8 cellular contexts compared by ENCODE assay signal in genomic region chr1:193406901-193407300, GRCh38.
DNase-seq lines count a peak whose midpoint lies in the region; ATAC-seq and TF ChIP-seq lines count a peak whose summit lies in the region.

No MANE protein-coding gene starts in this region.

- DNase-seq in BJ (ENCODE audit: low read depth), result peak; percentile 26
- DNase-seq in NT2/D1 (ENCODE audit: low read depth, low spot score), result peak; percentile 18
- DNase-seq in chondrocyte (ENCODE audit: low spot score), result no peak
- DNase-seq in lung microvascular endothelial cell (ENCODE audit: low read depth in 2 of 2), result peak; percentile 71 to 76
- DNase-seq in NCI-H1930 (lab: John Stamatoyannopoulos, UW), result no peak

- no peaks in the 10 kb centered on the region for H3K27me3 Mint-ChIP-seq in chondrocyte (ENCODE audit: low read depth)

- POLR2A ChIA-PET in BJ (lab: Charles Lee), result no interaction called here

- H3K4me3 Mint-ChIP-seq in chondrocyte (ENCODE audit: unreplicated experiment), result no peak overlapping the region

- CTCF ChIA-PET in BJ (lab: Yijun Ruan, JAX), result no interaction called here

- ATAC-seq in GM18520 (IDR thresholded peaks at IDR 0.05; ENCODE audit: unreplicated experiment), result peak; percentile 57
- peak; percentile 80 for ATAC-seq in HG03159 (IDR thresholded peaks at IDR 0.05; ENCODE audit: unreplicated experiment)
- ATAC-seq in HG03025 (IDR thresholded peaks at IDR 0.05; ENCODE audit: low FRiP score, unreplicated experiment), result no peak

- H3K9me3 ChIP-seq in NT2/D1 (ENCODE audit: insufficient read depth, low read length), result no peaks in the 10 kb centered on the region

- TF ChIP-seq CTCF in BJ (IDR thresholded peaks at IDR 0.05; ENCODE audit: insufficient read depth, low read depth, low read length), result peak; percentile 62
- TF ChIP-seq CTCF in chondrocyte (IDR thresholded peaks at IDR 0.05), result peak; percentile 96

- H3K27ac Mint-ChIP-seq in chondrocyte (ENCODE audit: unreplicated experiment), result no peak overlapping the region

- H3K27me3 ChIP-seq in BJ (ENCODE audit: control insufficient read depth, insufficient read depth, low read length) (no peaks in the 10 kb centered on the region), NT2/D1 (ENCODE audit: insufficient read depth, insufficient read length) (no peaks in the 10 kb centered on the region)

- H3K4me3 ChIP-seq in BJ (ENCODE audit: low read depth, low read length) (no peak overlapping the region), NT2/D1 (ENCODE audit: insufficient read length, low read depth) (no peak overlapping the region)

- H3K36me3 Mint-ChIP-seq in chondrocyte (ENCODE audit: low read depth), result no peaks in the 10 kb centered on the region

- H3K9me3 Mint-ChIP-seq in chondrocyte (ENCODE audit: low read depth), result no peaks in the 10 kb centered on the region

- H3K4me1 ChIP-seq in NT2/D1 (ENCODE audit: insufficient read depth, insufficient read length), result no peaks in the 10 kb centered on the region

- H3K4me1 Mint-ChIP-seq in chondrocyte (ENCODE audit: low read depth), result peaks cover 37% of the 10 kb centered on the region

- H3K36me3 ChIP-seq in BJ (ENCODE audit: control insufficient read depth, insufficient read depth, low read length), result no peaks in the 10 kb centered on the region
- H3K36me3 ChIP-seq in NT2/D1 (ENCODE audit: insufficient read depth, insufficient read length, low read length), result no peaks in the 10 kb centered on the region

- no peak overlapping the region for H3K9ac ChIP-seq in NT2/D1 (ENCODE audit: insufficient read length, low read depth)

Comparison
In these comparisons a context has a peak if more than half of its experiments do, and no peak if none do; other contexts are left out.
1. DNase-seq: peak in BJ (single experiment), NT2/D1 (single experiment) and lung microvascular endothelial cell (2 of 2); none in chondrocyte (single experiment) and NCI-H1930 (0 of 2).